Comparison of ENCODE assay signal across 8 cellular contexts in genomic region chr17:8300629-8301242, GRCh38. TPM values are rescaled to one million over a fixed set of nuclear protein-coding genes. Genes with fewer than 3 reads are reported as not detected.
DNase-seq lines count a peak whose midpoint lies in the region; ATAC-seq and TF ChIP-seq lines count a peak whose summit lies in the region.

No MANE protein-coding gene starts in this region.

- no peak overlapping the region for H3K4me2 ChIP-seq in IMR-90 (ENCODE audit: low read depth, low read length)

- no peaks in the 10 kb centered on the region for H3K27me3 Mint-ChIP-seq in activated T-helper 17 cell treated with anti-CD3 and anti-CD28 coated beads, Interleukin-2, amount 50 U/mL, for 72 hours

- no peaks in the 10 kb centered on the region for H3K9me1 ChIP-seq in IMR-90 (ENCODE audit: insufficient read depth, low read length)

- H3K9me3 Mint-ChIP-seq in activated T-helper 17 cell treated with anti-CD3 and anti-CD28 coated beads, Interleukin-2, amount 50 U/mL, for 72 hours = no peaks in the 10 kb centered on the region

- H3K27me3 ChIP-seq in IMR-90 (ENCODE audit: control insufficient read depth, insufficient read depth, low read length) = no peaks in the 10 kb centered on the region; the same call in 1 of the 2 replicates
- H3K27me3 ChIP-seq in tibial nerve = no peaks in the 10 kb centered on the region

- no peak overlapping the region for H2BK15ac ChIP-seq in IMR-90 (ENCODE audit: low read depth, low read length)

- no peak overlapping the region for H4K5ac ChIP-seq in IMR-90 (ENCODE audit: low read depth, low read length)

- POLR2A ChIA-PET in IMR-90 (lab: Charles Lee; ENCODE audit: unreplicated experiment) = no interaction called here

- H3K4ac ChIP-seq in IMR-90 (ENCODE audit: low read depth, low read length) = no peak overlapping the region

- peak in 1 of 2 donors; percentile 24 for TF ChIP-seq EP300 in tibial nerve (IDR thresholded peaks at IDR 0.05)

- no peak overlapping the region for H3K18ac ChIP-seq in IMR-90 (ENCODE audit: low read depth, low read length)

- no peak overlapping the region for H3K56ac ChIP-seq in IMR-90 (ENCODE audit: extremely low read depth, insufficient read depth, low read length)

- no peak overlapping the region for H3K23ac ChIP-seq in IMR-90 (ENCODE audit: low read depth, low read length)

- no peak overlapping the region for H2BK20ac ChIP-seq in IMR-90 (ENCODE audit: low read depth, low read length)

- H3K27ac Mint-ChIP-seq in activated T-helper 17 cell treated with anti-CD3 and anti-CD28 coated beads, Interleukin-2, amount 50 U/mL, for 72 hours = peak overlapping the region; percentile 4

- BruUV-seq in IMR-90 (replicated peaks; lab: Mats Ljungman, UMichigan) = no TSS peak

- no peaks in the 10 kb centered on the region for H3K36me3 Mint-ChIP-seq in activated T-helper 17 cell treated with anti-CD3 and anti-CD28 coated beads, Interleukin-2, amount 50 U/mL, for 72 hours (ENCODE audit: low read depth)

- H3K4me3 Mint-ChIP-seq in activated T-helper 17 cell treated with anti-CD3 and anti-CD28 coated beads, Interleukin-2, amount 50 U/mL, for 72 hours = no peak overlapping the region

- H3K36me3 ChIP-seq in IMR-90 (ENCODE audit: control insufficient read depth, insufficient read depth, low read length) = no peaks in the 10 kb centered on the region
- H3K36me3 ChIP-seq in tibial nerve = no peaks in the 10 kb centered on the region

- peak; percentile 86 for TF ChIP-seq CTCF in GM10266 (IDR thresholded peaks at IDR 0.05; ENCODE audit: control insufficient read depth, insufficient read depth, low read depth, missing control alignments)
- peak; percentile 80 for TF ChIP-seq CTCF in IMR-90 (conservative IDR thresholded peaks at IDR 0.05; ENCODE audit: low read depth, low read length)
- peak; percentile 85 for TF ChIP-seq CTCF in foreskin fibroblast (IDR thresholded peaks at IDR 0.05; ENCODE audit: low read depth, low read length)
- peak in 1 of 3 donors; percentile 86 for TF ChIP-seq CTCF in omental fat pad (IDR thresholded peaks at IDR 0.05)
- TF ChIP-seq CTCF in tibial nerve (IDR thresholded peaks at IDR 0.05) = peak; percentile 68 to 86 (median 73)

- H3K4me1 Mint-ChIP-seq in activated T-helper 17 cell treated with anti-CD3 and anti-CD28 coated beads, Interleukin-2, amount 50 U/mL, for 72 hours = peaks cover 11% of the 10 kb centered on the region

- peak overlapping the region; percentile 77 for H2AFZ ChIP-seq in IMR-90 (replicated peaks; ENCODE audit: low read length, poor library complexity)

- H3K4me1 ChIP-seq in IMR-90 (ENCODE audit: control insufficient read depth, insufficient read depth, low read length) (no peaks in the 10 kb centered on the region), tibial nerve (peaks cover 0 to 4% (median 0%) of the 10 kb centered on the region in 4 donors)

- H3K4me3 ChIP-seq in IMR-90 (ENCODE audit: insufficient read depth, low read depth, low read length) (no peak overlapping the region), foreskin fibroblast (ENCODE audit: low read depth in 1 of 2, low read length in 2 of 2) (no peak overlapping the region), tibial nerve (no peak overlapping the region)

- no peak overlapping the region for H3K9ac ChIP-seq in IMR-90 (ENCODE audit: low read depth, low read length)

- H3K14ac ChIP-seq in IMR-90 (replicated peaks; ENCODE audit: low read depth, low read length) = no peak overlapping the region

- WGBS in IMR-90 (ENCODE audit: extremely low coverage in 2 of 2, insufficient read length in 1 of 2), 2 experiments = no CpG with 5 or more reads among the region's 8 CpGs
- WGBS in tibial nerve, 2 donors = 14 to 16% methylated on average over 8 of the region's 8 CpGs

- H4K91ac ChIP-seq in IMR-90 (ENCODE audit: insufficient read depth, low read depth, low read length) = no peak overlapping the region

- H3K27ac ChIP-seq in IMR-90 (ENCODE audit: insufficient read depth, low read length) = no peak overlapping the region
- H3K27ac ChIP-seq in tibial nerve = no peak overlapping the region

- intact Hi-C loops in IMR-90 (cut with micrococcal nuclease) = loop anchor here (1.0 to 5.0 kb wide), 4 partner anchors 74 to 240 kb away; no protein-coding TSS in a partner anchor

- TF ChIP-seq POLR2A in IMR-90 (IDR thresholded peaks at IDR 0.05; ENCODE audit: low read depth, low read length) (no peak), tibial nerve (IDR thresholded peaks at IDR 0.05) (no peak)

- H2BK120ac ChIP-seq in IMR-90 (ENCODE audit: low read depth, low read length) = no peak overlapping the region

- in situ Hi-C loops in IMR-90 (cut with MboI; ENCODE audit: low sequenced_read_pairs) = loop anchor here (25.0 kb wide), 1 partner anchor 213 kb away; the partner anchor contains the start of gene ALOX12B

- no peaks in the 10 kb centered on the region for H3K9me3 ChIP-seq in IMR-90 (ENCODE audit: control insufficient read depth, insufficient read depth, low read length)
- no peaks in the 10 kb centered on the region for H3K9me3 ChIP-seq in tibial nerve

- no peak overlapping the region for H4K8ac ChIP-seq in IMR-90 (ENCODE audit: low read depth in 2 of 2, low read length in 2 of 2)

- H3K79me1 ChIP-seq in IMR-90 (ENCODE audit: low read depth in 1 of 2, low read length in 2 of 2) = peaks cover 0 to 3% of the 10 kb centered on the region in 2 experiments; a peak in 1 of 4 replicates

- peak; percentile 86 for TF ChIP-seq RAD21 in IMR-90 (IDR thresholded peaks at IDR 0.05; ENCODE audit: low read length)

- dilution Hi-C loops in IMR-90 (cut with HindIII; ENCODE audit: low sequenced_read_pairs, unreplicated experiment) = no loop called here

- DNase-seq in GM10266 (ENCODE audit: extremely low spot score) (peak; percentile 85), IMR-90 (peak; percentile 64), RPMI8226 (peak; percentile 69), foreskin fibroblast (peak; percentile 48 to 84), omental fat pad (ENCODE audit: low spot score) (no peak), tibial nerve (ENCODE audit: low spot score in 2 of 2) (peak in 1 of 2 donors; percentile 29)

- H2AK9ac ChIP-seq in IMR-90 (replicated peaks; ENCODE audit: low read depth, low read length, poor library complexity) = peak overlapping the region; percentile 53

- H2AK5ac ChIP-seq in IMR-90 (ENCODE audit: low read depth, low read length) = no peak overlapping the region

- no peak overlapping the region for H2BK5ac ChIP-seq in IMR-90 (ENCODE audit: low read depth, low read length, poor library complexity, severe bottlenecking)

- peak; percentile 98 for ATAC-seq in IMR-90 (ENCODE audit: low read depth)
- peak; percentile 97 for ATAC-seq in activated T-helper 17 cell treated with anti-CD3 and anti-CD28 coated beads, Interleukin-2, amount 50 U/mL, for 72 hours (replicated peaks)
- peak; percentile 84 for ATAC-seq in omental fat pad (ENCODE audit: low FRiP score)
- ATAC-seq in HG03460 (IDR thresholded peaks at IDR 0.05; ENCODE audit: unreplicated experiment) = no peak

- CTCF ChIA-PET in IMR-90 (lab: Yijun Ruan, JAX) = interaction anchor here (0.6 to 1.0 kb wide), 5 partner anchors 62 to 600 kb away, joined by 3 to 5 read pairs (median 3); no protein-coding TSS in a partner anchor

- no peaks in the 10 kb centered on the region for H4K20me1 ChIP-seq in IMR-90 (ENCODE audit: insufficient read depth, low read length)

TF ChIP-seq in IMR-90, 13 proteins besides CTCF, POLR2A, EP300 and RAD21:
- TF ChIP-seq SMC3 (IDR thresholded peaks at IDR 0.05; ENCODE audit: low read depth, low read length) (peak; percentile 80), MAFK (IDR thresholded peaks at IDR 0.05; ENCODE audit: low read depth, low read length) (no peak), MAZ (IDR thresholded peaks at IDR 0.05; ENCODE audit: borderline replicate concordance, low read depth, low read length) (peak; percentile 31; the same call in 1 of the 2 replicates), FOS (IDR thresholded peaks at IDR 0.05; ENCODE audit: low read depth, low read length) (no peak)

RNA-seq across cellular contexts. Expression of gene SLC25A35, which starts 5.5 kb away (rescaled TPM):
- total RNA-seq in IMR-90 (2012; rRNA removed) (0.18 and 0.28 TPM in 2 replicates), omental fat pad (1 to 10 TPM; 1.0 to 4.0 (median 3.1) TPM), tibial nerve (1 to 10 TPM; 2.5 to 7.0 (median 6.1) TPM)
- polyA plus RNA-seq in IMR-90 (2012; rRNA removed) = 2.0 and 3.1 TPM in 2 replicates
- polyA plus RNA-seq in IMR-90 (2012; cell fraction: cytosol; rRNA removed) = 1.1 and 2.6 TPM in 2 replicates
- 14.4 and 15.6 TPM in 2 replicates for polyA plus RNA-seq in IMR-90 (2012; cell fraction: nucleus; rRNA removed; ENCODE audit: low replicate concordance)
- 1 to 10 TPM; 3.6 to 4.3 TPM for total RNA-seq in activated T-helper 17 cell treated with anti-CD3 and anti-CD28 coated beads, Interleukin-2, amount 50 U/mL, for 72 hours

RNA-seq across cellular contexts. Expression of gene ARHGEF15, which starts 9.3 kb away (rescaled TPM):
- total RNA-seq in IMR-90 (2012; rRNA removed) (not detected in 2 replicates), omental fat pad (100 to 1,000 TPM in 1 of 4 donors, 10 to 100 TPM in 2, 1 to 10 TPM in 1; 8.6 to 132 (median 60.4) TPM), tibial nerve (10 to 100 TPM in 2 of 4 donors, 1 to 10 TPM in 2; 6.7 to 77.7 (median 12.0) TPM)
- not detected in 2 replicates for polyA plus RNA-seq in IMR-90 (2012; rRNA removed)
- not detected in 2 replicates for polyA plus RNA-seq in IMR-90 (2012; cell fraction: cytosol; rRNA removed)
- 0.02 TPM in 2 replicates for polyA plus RNA-seq in IMR-90 (2012; cell fraction: nucleus; rRNA removed; ENCODE audit: low replicate concordance)
- total RNA-seq in activated T-helper 17 cell treated with anti-CD3 and anti-CD28 coated beads, Interleukin-2, amount 50 U/mL, for 72 hours = not detected

RNA-seq across cellular contexts. Expression of gene RANGRF, which starts 12.3 kb away (rescaled TPM):
- total RNA-seq in IMR-90 (2012; rRNA removed) = 16.1 and 19.5 TPM in 2 replicates
- polyA plus RNA-seq in IMR-90 (2012; rRNA removed) = 36.6 and 42.9 TPM in 2 replicates
- 33.8 and 42.7 TPM in 2 replicates for polyA plus RNA-seq in IMR-90 (2012; cell fraction: cytosol; rRNA removed)
- polyA plus RNA-seq in IMR-90 (2012; cell fraction: nucleus; rRNA removed; ENCODE audit: low replicate concordance) = 26.1 and 34.2 TPM in 2 replicates
- 10 to 100 TPM; 44.9 to 56.0 TPM for total RNA-seq in activated T-helper 17 cell treated with anti-CD3 and anti-CD28 coated beads, Interleukin-2, amount 50 U/mL, for 72 hours
- total RNA-seq in omental fat pad = 10 to 100 TPM; 16.7 to 31.4 (median 23.0) TPM
- total RNA-seq in tibial nerve = 10 to 100 TPM; 23.0 to 35.4 (median 25.1) TPM

RNA-seq across cellular contexts. Expression of gene ODF4, which starts 38.9 kb away (rescaled TPM):
- total RNA-seq in IMR-90 (2012; rRNA removed) (not detected in 2 replicates), omental fat pad (not detected), tibial nerve (not detected)
- not detected in 2 replicates for polyA plus RNA-seq in IMR-90 (2012; rRNA removed)
- polyA plus RNA-seq in IMR-90 (2012; cell fraction: cytosol; rRNA removed) = not detected in 2 replicates
- polyA plus RNA-seq in IMR-90 (2012; cell fraction: nucleus; rRNA removed; ENCODE audit: low replicate concordance) = not detected in 2 replicates
- total RNA-seq in activated T-helper 17 cell treated with anti-CD3 and anti-CD28 coated beads, Interleukin-2, amount 50 U/mL, for 72 hours = not detected

RNA-seq across cellular contexts. Expression of gene PFAS, which starts 51.6 kb away (rescaled TPM):
- total RNA-seq in IMR-90 (2012; rRNA removed) (22.2 and 26.2 TPM in 2 replicates), omental fat pad (10 to 100 TPM; 12.9 to 27.7 (median 19.8) TPM), tibial nerve (10 to 100 TPM; 19.2 to 39.9 (median 29.5) TPM)
- polyA plus RNA-seq in IMR-90 (2012; rRNA removed) = 20.5 and 20.7 TPM in 2 replicates
- polyA plus RNA-seq in IMR-90 (2012; cell fraction: cytosol; rRNA removed) = 10.2 and 12.6 TPM in 2 replicates
- polyA plus RNA-seq in IMR-90 (2012; cell fraction: nucleus; rRNA removed; ENCODE audit: low replicate concordance) = 74.8 and 108 TPM in 2 replicates
- total RNA-seq in activated T-helper 17 cell treated with anti-CD3 and anti-CD28 coated beads, Interleukin-2, amount 50 U/mL, for 72 hours = 100 to 1,000 TPM in 1 of 2 donors, 10 to 100 TPM in 1; 53.9 to 143 TPM
